In the genomic region with DNA sequence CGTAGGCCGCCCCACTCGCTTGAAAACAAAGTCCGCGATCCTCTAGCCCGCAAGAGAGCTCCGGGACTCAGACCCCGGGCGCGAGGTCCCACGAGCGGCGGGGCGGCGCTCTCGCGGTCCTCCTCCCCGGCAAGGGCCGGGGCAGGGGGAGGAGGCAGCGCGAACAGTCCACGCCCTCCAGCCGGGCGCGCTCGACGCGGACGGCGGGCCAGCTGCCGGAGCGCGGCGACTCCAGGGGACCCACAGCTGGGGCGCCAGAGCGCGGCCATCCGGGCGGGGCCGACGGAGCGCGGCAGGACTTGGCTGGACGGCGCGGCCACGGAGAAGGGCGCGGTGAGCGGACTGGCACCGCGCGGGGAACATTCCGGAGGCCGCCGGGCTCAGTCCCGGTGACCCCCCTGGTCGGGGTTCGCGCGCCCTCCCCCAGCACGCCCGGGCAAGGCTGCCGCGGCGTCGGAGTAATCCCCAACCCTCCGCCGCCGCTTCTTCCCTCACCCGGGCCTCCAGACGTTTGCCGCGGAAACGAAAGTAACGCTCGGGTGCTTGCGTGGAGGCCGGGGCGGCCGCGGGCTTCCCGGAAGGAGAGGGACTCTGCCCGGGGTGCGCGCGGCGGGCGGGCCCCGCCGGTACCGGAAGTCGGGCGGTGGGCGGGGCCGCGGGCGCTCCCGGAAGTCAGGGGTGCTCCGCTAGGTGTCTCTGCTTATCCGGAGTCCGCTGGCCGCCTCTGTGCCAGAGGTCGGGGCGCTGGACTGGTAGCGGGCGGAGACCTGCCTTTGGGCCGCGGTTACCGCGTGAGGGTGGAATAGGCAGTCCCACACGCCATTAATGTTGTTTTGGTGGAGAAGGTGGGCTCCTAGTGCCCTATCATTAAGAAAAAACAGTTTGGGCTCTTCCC, we compare ENCODE assay signal across 8 cellular contexts. TPM values are rescaled to one million over a fixed set of nuclear protein-coding genes. Genes with fewer than 3 reads are reported as not detected.
DNase-seq lines count a peak whose midpoint lies in the region; ATAC-seq and TF ChIP-seq lines count a peak whose summit lies in the region.

RIPK1 (plus strand) TSS at position 166 of the 895 bp plus-strand sequence. CDS start 8,330 bp downstream, outside the sequence.

- H3K36me3 ChIP-seq in OCI-LY7 (ENCODE audit: insufficient read depth, low read length) (no peaks in the 10 kb centered on the region), mucosa of rectum (ENCODE audit: control insufficient read depth in 2 of 2, insufficient read depth in 2 of 2, low read length in 2 of 2) (peaks cover 0 to 4% of the 10 kb centered on the region in 2 donors)

- peak within 1 kb of the TSS; percentile 71 for H2AFZ ChIP-seq in OCI-LY7 (ENCODE audit: low read length)

- no peaks in the 10 kb centered on the region for H3K9me2 ChIP-seq in OCI-LY7 (ENCODE audit: insufficient read depth, low read length)

- peaks cover 38% of the 10 kb centered on the region; the same call in 1 of the 2 replicates for H3K79me2 ChIP-seq in OCI-LY7 (ENCODE audit: insufficient read depth, low read depth, low read length)

- H3K9ac ChIP-seq in mucosa of rectum (ENCODE audit: low read depth in 1 of 2, low read length in 2 of 2) = peak within 1 kb of the TSS; percentile 94 to 100

- H3K9me3 ChIP-seq in OCI-LY7 (ENCODE audit: low read length) (no peaks in the 10 kb centered on the region), mucosa of rectum (ENCODE audit: control insufficient read depth in 2 of 2, low read length in 2 of 2) (no peaks in the 10 kb centered on the region)

- DNase-seq in DMS 273 treated with DMSO at 0.1 percent for 48 hours (lab: John Stamatoyannopoulos, UW) (peak; percentile 68), HUDEP-2 (lab: John Stamatoyannopoulos, UW; ENCODE audit: unreplicated experiment in 76 of 76) (peak; percentile 42 to 97 (median 93)), OCI-LY7 (ENCODE audit: low spot score) (peak; percentile 94), activated T-cell treated with anti-CD3 and anti-CD28 coated beads for 4 hours (peak; percentile 92), epithelial cell of prostate (ENCODE audit: low read depth, low spot score) (peak; percentile 51)
- peak; percentile 82 to 86 for DNase-seq in stimulated activated CD8-positive, alpha-beta memory T cell treated with anti-CD3 and anti-CD28 coated beads, Interleukin-7, amount 100 ng/mL, for 1 hour (ENCODE audit: low read depth in 2 of 2)

- peak; percentile 64 for TF ChIP-seq CTCF in OCI-LY7 (conservative IDR thresholded peaks at IDR 0.05; ENCODE audit: low read length)

- intact Hi-C loops in OCI-LY7 (cut with micrococcal nuclease; ENCODE audit: unreplicated experiment) = loop anchor here (1.0 to 5.0 kb wide), 8 partner anchors 41 to 954 kb away; partner anchors contain the start of genes BPHL, PSMG4 and WRNIP1

- peaks cover 43% of the 10 kb centered on the region for H3K4me1 ChIP-seq in OCI-LY7 (ENCODE audit: insufficient read depth, low read length, poor library complexity, severe bottlenecking)
- peaks cover 16% of the 10 kb centered on the region in 2 donors for H3K4me1 ChIP-seq in mucosa of rectum (ENCODE audit: control insufficient read depth in 2 of 2, insufficient read depth in 2 of 2, low read length in 2 of 2)

- H3K4me3 ChIP-seq in OCI-LY7 (ENCODE audit: low read depth, low read length, poor library complexity, severe bottlenecking) (peak within 1 kb of the TSS; percentile 86), mucosa of rectum (ENCODE audit: low read length in 2 of 2) (peak within 1 kb of the TSS; percentile 89 to 94)

- peak; percentile 81 for ATAC-seq in GM21390 (IDR thresholded peaks at IDR 0.05; ENCODE audit: unreplicated experiment)

- H3K27ac ChIP-seq in OCI-LY7 (ENCODE audit: low read depth, low read length, poor library complexity, severe bottlenecking) = peak within 1 kb of the TSS; percentile 87
- peak within 1 kb of the TSS; percentile 97 for H3K27ac ChIP-seq in epithelial cell of prostate
- peak within 1 kb of the TSS; percentile 100 for H3K27ac ChIP-seq in mucosa of rectum (ENCODE audit: low read depth in 2 of 2, low read length in 2 of 2)

- POLR2A ChIA-PET in OCI-LY7 (lab: Charles Lee) = interaction anchor here (0.5 to 2.2 kb wide), 11 partner anchors 13 to 986 kb away, joined by 3 to 8 read pairs (median 3); no protein-coding TSS in a partner anchor

- no peaks in the 10 kb centered on the region for H3K27me3 ChIP-seq in mucosa of rectum (ENCODE audit: control insufficient read depth in 2 of 2, insufficient read depth in 2 of 2, low read length in 2 of 2)

- BruUV-seq in OCI-LY7 (replicated peaks; lab: Mats Ljungman, UMichigan) = TSS peak; percentile 77

- H4K20me1 ChIP-seq in OCI-LY7 (ENCODE audit: insufficient read depth, low read length) = no peaks in the 10 kb centered on the region

- CTCF ChIA-PET in OCI-LY7 (lab: Charles Lee; ENCODE audit: unreplicated experiment) = no interaction called here

- peak within 1 kb of the TSS; percentile 92 for H3K4me2 ChIP-seq in OCI-LY7 (ENCODE audit: low read length)

RNA-seq across cellular contexts. Expression of gene RIPK1, which starts in this region (rescaled TPM):
- 6.1 and 7.5 TPM in 2 replicates for total RNA-seq in OCI-LY7 (2014; rRNA removed; shearing (Covaris generic))
- 8.3 and 8.4 TPM in 2 replicates for total RNA-seq in OCI-LY7 (2022)

Comparison
In these comparisons a context has a peak if more than half of its experiments do, and no peak if none do; other contexts are left out.
1. Peak in every context shown above with its lines: DNase-seq, ATAC-seq, H3K4me3 ChIP-seq and H3K27ac ChIP-seq.